Comparison of ENCODE assay signal across 1 cellular context in the genomic region with DNA sequence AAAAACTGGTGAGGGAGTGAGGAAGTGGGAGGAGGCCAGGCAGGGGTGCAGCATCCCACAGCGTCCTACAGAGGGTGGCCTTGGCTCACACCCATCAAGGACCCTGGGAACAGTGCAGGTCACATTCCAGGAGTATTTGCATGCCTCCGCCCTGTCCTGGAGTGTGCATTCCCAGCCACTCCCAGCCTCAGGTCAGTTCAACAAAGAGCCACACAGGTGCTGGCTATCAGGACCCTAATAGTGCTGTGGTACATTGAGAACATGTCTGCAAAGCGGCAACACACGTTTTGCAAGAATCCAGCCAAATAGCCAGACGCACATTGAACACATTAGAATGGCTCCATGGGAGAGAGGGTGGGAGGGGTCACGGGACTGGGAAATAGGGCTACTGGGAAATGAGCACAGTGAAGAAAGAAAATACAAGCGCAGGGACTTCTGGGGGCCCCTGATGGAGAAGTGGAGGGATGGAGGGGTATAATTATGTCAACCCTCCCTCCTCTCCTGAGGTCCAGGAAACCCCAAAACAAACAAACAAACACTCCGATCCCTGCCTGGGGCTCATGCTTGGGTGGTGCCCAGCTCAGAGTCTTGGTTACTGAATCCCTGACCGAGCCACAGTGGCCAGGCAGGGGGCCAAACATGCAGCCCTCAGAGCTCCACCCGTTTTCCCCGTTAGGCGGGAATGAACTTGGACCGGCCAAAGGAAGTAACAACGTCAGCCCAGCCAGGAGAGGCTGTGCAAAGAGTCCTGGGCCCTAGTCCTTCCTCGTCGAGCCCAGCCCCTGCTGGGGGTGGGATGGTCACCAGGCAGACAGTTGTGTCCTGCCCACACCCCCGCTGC.
TF ChIP-seq lines count a peak whose summit lies in the region.

No MANE protein-coding gene starts in this region.

TF ChIP-seq in SK-N-SH, 30 proteins besides CTCF, POLR2A, EP300 and RAD21 (continued from another document):
- no peak for TF ChIP-seq FOXM1 (IDR thresholded peaks at IDR 0.05; ENCODE audit: low read depth)
- no peak for TF ChIP-seq EZH2phosphoT487 (IDR thresholded peaks at IDR 0.05; ENCODE audit: borderline replicate concordance, low read depth)
- TF ChIP-seq NRF1 (IDR thresholded peaks at IDR 0.05; ENCODE audit: low read depth, low read length), result no peak
- TF ChIP-seq RFX5 (IDR thresholded peaks at IDR 0.05; ENCODE audit: low read length), result no peak
- TF ChIP-seq, protein P1, sequence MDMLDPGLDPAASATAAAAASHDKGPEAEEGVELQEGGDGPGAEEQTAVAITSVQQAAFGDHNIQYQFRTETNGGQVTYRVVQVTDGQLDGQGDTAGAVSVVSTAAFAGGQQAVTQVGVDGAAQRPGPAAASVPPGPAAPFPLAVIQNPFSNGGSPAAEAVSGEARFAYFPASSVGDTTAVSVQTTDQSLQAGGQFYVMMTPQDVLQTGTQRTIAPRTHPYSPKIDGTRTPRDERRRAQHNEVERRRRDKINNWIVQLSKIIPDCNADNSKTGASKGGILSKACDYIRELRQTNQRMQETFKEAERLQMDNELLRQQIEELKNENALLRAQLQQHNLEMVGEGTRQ (IDR thresholded peaks at IDR 0.05; ENCODE audit: borderline replicate concordance, low read depth, low read length), result no peak
- no peak for TF ChIP-seq NFIC (IDR thresholded peaks at IDR 0.05; ENCODE audit: borderline replicate concordance)
- no peak for TF ChIP-seq MEF2A (IDR thresholded peaks at IDR 0.05; ENCODE audit: borderline replicate concordance, low read depth)
- TF ChIP-seq, protein P2, sequence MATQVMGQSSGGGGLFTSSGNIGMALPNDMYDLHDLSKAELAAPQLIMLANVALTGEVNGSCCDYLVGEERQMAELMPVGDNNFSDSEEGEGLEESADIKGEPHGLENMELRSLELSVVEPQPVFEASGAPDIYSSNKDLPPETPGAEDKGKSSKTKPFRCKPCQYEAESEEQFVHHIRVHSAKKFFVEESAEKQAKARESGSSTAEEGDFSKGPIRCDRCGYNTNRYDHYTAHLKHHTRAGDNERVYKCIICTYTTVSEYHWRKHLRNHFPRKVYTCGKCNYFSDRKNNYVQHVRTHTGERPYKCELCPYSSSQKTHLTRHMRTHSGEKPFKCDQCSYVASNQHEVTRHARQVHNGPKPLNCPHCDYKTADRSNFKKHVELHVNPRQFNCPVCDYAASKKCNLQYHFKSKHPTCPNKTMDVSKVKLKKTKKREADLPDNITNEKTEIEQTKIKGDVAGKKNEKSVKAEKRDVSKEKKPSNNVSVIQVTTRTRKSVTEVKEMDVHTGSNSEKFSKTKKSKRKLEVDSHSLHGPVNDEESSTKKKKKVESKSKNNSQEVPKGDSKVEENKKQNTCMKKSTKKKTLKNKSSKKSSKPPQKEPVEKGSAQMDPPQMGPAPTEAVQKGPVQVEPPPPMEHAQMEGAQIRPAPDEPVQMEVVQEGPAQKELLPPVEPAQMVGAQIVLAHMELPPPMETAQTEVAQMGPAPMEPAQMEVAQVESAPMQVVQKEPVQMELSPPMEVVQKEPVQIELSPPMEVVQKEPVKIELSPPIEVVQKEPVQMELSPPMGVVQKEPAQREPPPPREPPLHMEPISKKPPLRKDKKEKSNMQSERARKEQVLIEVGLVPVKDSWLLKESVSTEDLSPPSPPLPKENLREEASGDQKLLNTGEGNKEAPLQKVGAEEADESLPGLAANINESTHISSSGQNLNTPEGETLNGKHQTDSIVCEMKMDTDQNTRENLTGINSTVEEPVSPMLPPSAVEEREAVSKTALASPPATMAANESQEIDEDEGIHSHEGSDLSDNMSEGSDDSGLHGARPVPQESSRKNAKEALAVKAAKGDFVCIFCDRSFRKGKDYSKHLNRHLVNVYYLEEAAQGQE (IDR thresholded peaks at IDR 0.05; ENCODE audit: low read depth, low read length), result no peak
